ENCODE assay signal across 8 cellular contexts in the genomic region with DNA sequence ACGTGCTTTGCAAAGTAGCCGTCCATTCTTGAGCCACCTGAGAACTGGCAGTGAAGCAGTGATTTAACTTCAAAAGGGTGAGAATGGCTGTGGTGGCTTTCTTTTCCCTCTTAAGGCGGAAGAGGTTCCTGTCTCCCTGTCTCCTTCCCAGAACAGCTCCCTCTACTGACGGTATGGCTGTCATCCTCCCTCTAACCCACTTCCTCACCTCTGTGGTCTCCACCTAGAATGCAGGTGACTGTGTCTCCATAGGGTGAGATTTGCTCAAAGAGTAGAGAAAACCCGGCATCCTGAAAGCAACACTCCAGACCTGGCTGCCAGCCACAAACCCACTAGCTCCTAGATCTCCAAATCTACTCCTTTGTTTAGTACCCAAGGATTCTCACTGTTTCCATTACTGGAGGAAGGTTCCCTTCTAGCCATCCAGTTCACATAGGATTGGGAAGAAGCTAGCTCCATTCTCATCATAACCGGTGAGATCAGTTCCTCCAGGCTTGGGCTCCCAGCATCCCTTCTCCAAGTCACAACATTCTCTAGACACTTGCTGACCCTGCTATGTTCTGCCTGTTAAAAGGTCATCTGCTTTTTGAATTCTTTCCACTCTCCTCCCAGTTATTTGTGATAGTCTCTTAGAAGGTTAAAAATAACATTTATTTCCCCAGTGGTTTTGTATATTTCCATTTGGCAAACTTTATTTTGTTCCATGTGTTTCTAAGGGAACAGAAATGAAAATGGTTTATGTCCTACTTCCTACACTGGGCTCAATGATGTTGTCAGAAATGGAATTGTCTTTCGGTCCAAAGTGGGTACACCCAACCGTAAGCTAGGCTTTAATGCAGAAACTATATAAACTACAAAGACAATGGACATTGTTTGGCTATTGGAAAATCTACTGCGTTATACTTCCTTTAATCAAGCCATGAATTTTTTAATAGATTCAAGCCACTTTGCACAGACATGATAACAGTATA.
DNase-seq lines count a peak whose midpoint lies in the region; ATAC-seq, FAIRE-seq and TF ChIP-seq lines count a peak whose summit lies in the region.

No MANE protein-coding gene starts in this region.

- H4K91ac ChIP-seq in trophoblast cell (ENCODE audit: low read depth, low read length) = peak overlapping the region; percentile 99

- peak overlapping the region; percentile 73 for H4K8ac ChIP-seq in trophoblast cell (ENCODE audit: low read depth, low read length)

- DNase-seq in NCI-H1436 (lab: John Stamatoyannopoulos, UW) (peak; percentile 18), NCI-H1436 treated with DMSO at 0.1 percent for 48 hours (lab: John Stamatoyannopoulos, UW) (no peak), NB4 (ENCODE audit: low read depth) (peak; percentile 13), coronary artery (ENCODE audit: low spot score) (no peak), trophoblast cell (peak in 1 of 2 donors; percentile 57), frontal cortex (ENCODE audit: low spot score in 2 of 2) (no peak)
- DNase-seq in effector CD4-positive, alpha-beta T cell = no peak

- H4K12ac ChIP-seq in trophoblast cell (ENCODE audit: low read depth, low read length) = no peak overlapping the region

- peak overlapping the region; percentile 90 for H3K4ac ChIP-seq in trophoblast cell (ENCODE audit: low read depth, low read length)

- H3K4me3 ChIP-seq in NB4 (ENCODE audit: low read depth, low read length) (no peak overlapping the region), coronary artery (no peak overlapping the region), trophoblast cell (ENCODE audit: low read depth, low read length) (no peak overlapping the region)

- WGBS in trophoblast cell (ENCODE audit: extremely low coverage, insufficient coverage, insufficient read length) = no CpG with 5 or more reads among the region's 9 CpGs

- H2AK5ac ChIP-seq in trophoblast cell (ENCODE audit: low read length) = peak overlapping the region; percentile 82

- TF ChIP-seq POLR2A in NB4 (IDR thresholded peaks at IDR 0.05; ENCODE audit: extremely low read depth, insufficient read length) = no peak

- H2BK5ac ChIP-seq in trophoblast cell (ENCODE audit: low read depth, low read length, poor library complexity) = peak overlapping the region; percentile 84

- H3K23ac ChIP-seq in trophoblast cell (ENCODE audit: low read length) = no peak overlapping the region

- H2AFZ ChIP-seq in trophoblast cell (ENCODE audit: insufficient read depth, low read length, poor library complexity) = peak overlapping the region; percentile 56

- H3K79me1 ChIP-seq in trophoblast cell (ENCODE audit: low read length) = peaks cover 69% of the 10 kb centered on the region

- no peaks in the 10 kb centered on the region for H3K27me3 ChIP-seq in trophoblast cell (ENCODE audit: insufficient read depth, low read length)

- H3K27ac ChIP-seq in coronary artery (peak overlapping the region; percentile 90 to 98), trophoblast cell (ENCODE audit: low read depth, low read length) (peak overlapping the region; percentile 100)

- peak overlapping the region; percentile 87 for H2BK120ac ChIP-seq in trophoblast cell (ENCODE audit: insufficient read depth, low read length, poor library complexity)

- peak overlapping the region; percentile 72 for H3K14ac ChIP-seq in trophoblast cell (ENCODE audit: low read length)

- no peak overlapping the region for H3K9ac ChIP-seq in trophoblast cell (ENCODE audit: low read length)

- peak; percentile 19 for TF ChIP-seq CTCF in NB4 (IDR thresholded peaks at IDR 0.05; ENCODE audit: low read depth, low read length)
- TF ChIP-seq CTCF in coronary artery (IDR thresholded peaks at IDR 0.05) = no peak

- peak overlapping the region; percentile 89 for H2BK12ac ChIP-seq in trophoblast cell (ENCODE audit: low read length)

- no peak overlapping the region for H3K4me2 ChIP-seq in trophoblast cell (ENCODE audit: low read length)

- no peak for FAIRE-seq in frontal cortex (lab: Jason Lieb, UNC)

- no peaks in the 10 kb centered on the region for H3K9me3 ChIP-seq in trophoblast cell (ENCODE audit: insufficient read depth, low read depth, low read length)

- no peaks in the 10 kb centered on the region for H3K36me3 ChIP-seq in trophoblast cell (ENCODE audit: control insufficient read depth in 1 of 2, insufficient read depth in 2 of 2, low read length in 2 of 2)

- ATAC-seq in GM19463 (IDR thresholded peaks at IDR 0.05; ENCODE audit: unreplicated experiment) = no peak

- H3K4me1 ChIP-seq in trophoblast cell (ENCODE audit: control insufficient read depth in 1 of 2, insufficient read depth in 2 of 2, low read length in 2 of 2) = peaks cover 18 to 27% of the 10 kb centered on the region in 2 experiments

- H3K18ac ChIP-seq in trophoblast cell (ENCODE audit: low read length) = peak overlapping the region; percentile 60

- H3K79me2 ChIP-seq in trophoblast cell (ENCODE audit: control insufficient read depth, insufficient read depth, low read length, poor library complexity) = peaks cover 9% of the 10 kb centered on the region

Comparison
In these comparisons a context has a peak if more than half of its experiments do, and no peak if none do; other contexts are left out.
1. DNase-seq: peak in NCI-H1436 (single experiment) and NB4 (single experiment); none in NCI-H1436 treated with DMSO at 0.1 percent for 48 hours (single experiment), coronary artery (single experiment), effector CD4-positive, alpha-beta T cell (single experiment) and frontal cortex (0 of 2).